In the genomic region with DNA sequence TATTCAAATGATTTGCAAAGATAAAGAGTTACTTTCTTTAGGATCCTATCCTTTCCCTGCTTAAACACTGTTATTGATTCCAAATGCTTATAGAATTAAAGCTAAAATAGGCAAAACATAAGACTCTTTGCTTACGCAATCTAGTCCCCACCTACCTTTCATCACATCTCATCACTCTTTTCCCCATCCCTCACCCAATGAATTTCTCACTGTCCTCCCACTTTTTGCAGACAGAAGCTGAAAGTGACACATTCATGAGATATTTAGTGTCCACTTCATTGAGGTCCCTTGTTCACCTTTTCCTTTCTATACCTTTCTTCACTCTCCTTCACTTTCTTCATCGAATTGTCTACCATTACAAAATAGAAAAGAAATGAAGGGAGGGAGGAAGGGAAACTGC, we compare ENCODE assay signal across 7 cellular contexts. TPM values are rescaled to one million over a fixed set of nuclear protein-coding genes. Genes with fewer than 3 reads are reported as not detected.
DNase-seq lines count a peak whose midpoint lies in the region; ATAC-seq, FAIRE-seq and TF ChIP-seq lines count a peak whose summit lies in the region.

No MANE protein-coding gene starts in this region.

- H3K4me3 ChIP-seq in DND-41 (ENCODE audit: low read depth in 1 of 2, low read length in 2 of 2) (peak overlapping the region; percentile 20 to 84; a peak in 3 of 4 replicates), KMS-11 (IDR thresholded peaks at IDR 0.05; ENCODE audit: insufficient read depth, low read depth, low read length) (no peak overlapping the region)

- H3K36me3 ChIP-seq in DND-41 (ENCODE audit: insufficient read depth, low read length) (peaks cover 5% of the 10 kb centered on the region; the same call in 1 of the 2 replicates), KMS-11 (ENCODE audit: insufficient read depth) (no peaks in the 10 kb centered on the region)

- H3K9me3 Mint-ChIP-seq in neural crest cell = no peaks in the 10 kb centered on the region

- H3K27me3 Mint-ChIP-seq in neural crest cell (ENCODE audit: low read depth) = peaks cover 18% of the 10 kb centered on the region

- H4K20me1 ChIP-seq in DND-41 (ENCODE audit: insufficient read depth, low read length) (no peaks in the 10 kb centered on the region), KMS-11 (ENCODE audit: insufficient read depth) (no peaks in the 10 kb centered on the region)

- H3K4me3 Mint-ChIP-seq in neural crest cell = peak overlapping the region; percentile 94

- H2AFZ ChIP-seq in DND-41 (ENCODE audit: low read depth, low read length) (peak overlapping the region; percentile 80), KMS-11 (ENCODE audit: low read depth) (peak overlapping the region; percentile 76)

- no peaks in the 10 kb centered on the region for H3K27me3 ChIP-seq in DND-41 (ENCODE audit: insufficient read depth, low read length, poor library complexity)
- no peaks in the 10 kb centered on the region for H3K27me3 ChIP-seq in KMS-11 (ENCODE audit: insufficient read depth, low read depth)

- no peaks in the 10 kb centered on the region for H3K9me3 ChIP-seq in DND-41 (ENCODE audit: insufficient read depth, low read length, severe bottlenecking)

- H3K79me2 ChIP-seq in DND-41 (ENCODE audit: insufficient read depth, low read length) = peaks cover 33% of the 10 kb centered on the region
- H3K79me2 ChIP-seq in KMS-11 (ENCODE audit: insufficient read depth, low read depth) = no peaks in the 10 kb centered on the region; the same call in 1 of the 2 replicates

- H3K4me1 Mint-ChIP-seq in neural crest cell = peaks cover 20% of the 10 kb centered on the region

- H3K36me3 Mint-ChIP-seq in neural crest cell (ENCODE audit: low read depth) = peaks cover 1% of the 10 kb centered on the region

- no peak overlapping the region for H3K27ac Mint-ChIP-seq in neural crest cell (ENCODE audit: unreplicated experiment)

- H3K27ac ChIP-seq in DND-41 (ENCODE audit: low read length) (peak overlapping the region; percentile 32; the same call in 1 of the 2 replicates), KMS-11 (no peak overlapping the region)

- no peak for DNase-seq in DND-41
- DNase-seq in cerebellar cortex (ENCODE audit: low spot score) = peak; percentile 41
- no peak for DNase-seq in neural crest cell (ENCODE audit: low read depth, low spot score)
- DNase-seq in stimulated activated CD4-positive, alpha-beta T cell treated with anti-CD3 and anti-CD28 coated beads, Interleukin-4, amount 100 ng/mL, for 24 hours = no peak
- DNase-seq in activated CD8-positive, alpha-beta memory T cell treated with anti-CD3 and anti-CD28 coated beads, Interleukin-2, amount 50 U/mL, for 48 hours = no peak
- no peak for DNase-seq in HTR-8/SVneo (ENCODE audit: insufficient read length, low spot score)

- no peak for ATAC-seq in DND-41 (ENCODE audit: insufficient read depth, low read depth)

- no peak for FAIRE-seq in HTR-8/SVneo (lab: Jason Lieb, UNC)

- peaks cover 25% of the 10 kb centered on the region for H3K4me1 ChIP-seq in DND-41 (ENCODE audit: insufficient read depth, low read length)
- H3K4me1 ChIP-seq in KMS-11 (ENCODE audit: low read depth, poor library complexity, severe bottlenecking) = peaks cover 12% of the 10 kb centered on the region

- TF ChIP-seq CTCF in DND-41 (IDR thresholded peaks at IDR 0.05; ENCODE audit: borderline replicate concordance, extremely low read depth, low read length, poor library complexity, severe bottlenecking) = no peak
- TF ChIP-seq CTCF in KMS-11 (conservative IDR thresholded peaks at IDR 0.05; ENCODE audit: low read depth, low read length) = no peak
- TF ChIP-seq CTCF in neural crest cell (conservative IDR thresholded peaks at IDR 0.05) = no peak

- H3K9ac ChIP-seq in DND-41 (ENCODE audit: low read depth, low read length) (peak overlapping the region; percentile 91; the same call in 1 of the 2 replicates), KMS-11 (peak overlapping the region; percentile 88; the same call in 1 of the 2 replicates)

- H3K4me2 ChIP-seq in DND-41 (ENCODE audit: insufficient read depth, low read length) = peak overlapping the region; percentile 72
- H3K4me2 ChIP-seq in KMS-11 = peak overlapping the region; percentile 63; the same call in 1 of the 2 replicates

RNA-seq across cellular contexts. Expression of a gene that starts 0.4 kb away (rescaled TPM):
- 0.18 and 0.21 TPM in 2 replicates for total RNA-seq in neural crest cell

RNA-seq across cellular contexts. Expression of a gene that starts 0.6 kb away (rescaled TPM):
- 23.1 and 24.0 TPM in 2 replicates for total RNA-seq in neural crest cell
